ENCODE assay signal across 14 cellular contexts in the genomic region with DNA sequence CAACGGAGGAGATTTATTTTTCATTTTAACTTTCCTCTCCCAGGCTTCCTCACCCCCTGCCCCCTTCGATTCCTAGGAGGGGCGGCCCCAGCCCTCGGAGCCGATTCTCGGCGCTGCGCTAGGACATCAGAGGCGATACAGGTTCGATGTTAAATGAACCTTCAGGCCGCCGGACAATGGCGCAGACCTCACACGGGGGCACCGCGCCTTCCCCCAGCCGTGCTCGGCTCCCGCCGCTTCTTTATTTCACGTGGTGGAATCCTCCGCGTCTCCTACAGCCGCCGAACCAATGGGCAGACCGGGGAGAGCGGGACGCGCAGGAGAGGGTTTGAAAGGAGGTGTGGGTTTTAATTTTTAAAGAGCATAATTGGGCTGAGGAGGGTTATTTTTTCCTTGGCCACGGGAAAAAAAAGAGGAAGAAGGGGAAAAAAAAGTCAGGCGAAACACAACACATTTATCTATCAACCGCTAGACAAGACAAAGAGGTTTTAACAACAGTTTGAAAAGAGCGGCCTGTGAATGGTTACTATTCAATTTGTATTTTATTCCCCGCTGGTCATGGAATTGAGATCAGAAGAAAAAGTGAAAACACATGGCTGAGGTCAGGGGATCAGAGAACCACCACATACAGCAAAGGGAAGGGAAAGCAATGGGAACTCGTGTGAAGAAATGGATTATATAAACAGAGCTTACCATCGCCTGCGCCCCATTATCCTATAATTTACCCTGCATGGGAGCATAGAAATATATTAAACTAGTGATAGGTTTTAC.
DNase-seq lines count a peak whose midpoint lies in the region; ATAC-seq and TF ChIP-seq lines count a peak whose summit lies in the region.
"Had no signal": no experiment of that assay in that cellular context is flagged by ENCODE, and none has a peak within 500 bp of the region (broad histone marks: within the 10 kb centered on the region; RNA-seq: fewer than 3 reads in every experiment).

No MANE protein-coding gene starts in this region.

- H3K36me3 ChIP-seq in Panc1 (ENCODE audit: control insufficient read depth, insufficient read depth, low read length) = no peaks in the 10 kb centered on the region
- no peaks in the 10 kb centered on the region for H3K36me3 ChIP-seq in rectal smooth muscle tissue (ENCODE audit: control insufficient read depth, insufficient read depth, low read length)
- H3K36me3 ChIP-seq in effector memory CD4-positive, alpha-beta T cell (ENCODE audit: control insufficient read depth, insufficient read depth, low read length) = no peaks in the 10 kb centered on the region
- no peaks in the 10 kb centered on the region for H3K36me3 ChIP-seq in MG63
- H3K36me3 ChIP-seq: colonic mucosa had no signal

- H3K27me3 ChIP-seq in Panc1 (ENCODE audit: control insufficient read depth, insufficient read depth, low read length) (no peaks in the 10 kb centered on the region), rectal smooth muscle tissue (ENCODE audit: control insufficient read depth, insufficient read depth, low read length) (peaks cover 53% of the 10 kb centered on the region), MG63 (no peaks in the 10 kb centered on the region)
- H3K27me3 ChIP-seq in effector memory CD4-positive, alpha-beta T cell (replicated peaks; ENCODE audit: control insufficient read depth, insufficient read depth, low read length, poor library complexity, severe bottlenecking) = peaks cover 62% of the 10 kb centered on the region

- no peak overlapping the region for H3K4me3 Mint-ChIP-seq in T-helper 1 cell treated with Interleukin-12 subunit alpha and Interleukin-12 subunit beta and Interleukin-4 antibody, amounts not matched to agents 30 μg/mL and 1 μg/mL, for 36 hours

- peaks cover 9% of the 10 kb centered on the region for H3K9me3 Mint-ChIP-seq in T-helper 1 cell treated with Interleukin-12 subunit alpha and Interleukin-12 subunit beta and Interleukin-4 antibody, amounts not matched to agents 30 μg/mL and 1 μg/mL, for 36 hours

- peak overlapping the region; percentile 73 for H3K27ac Mint-ChIP-seq in T-helper 1 cell treated with Interleukin-12 subunit alpha and Interleukin-12 subunit beta and Interleukin-4 antibody, amounts not matched to agents 30 μg/mL and 1 μg/mL, for 36 hours

- H3K4me1 Mint-ChIP-seq in T-helper 1 cell treated with Interleukin-12 subunit alpha and Interleukin-12 subunit beta and Interleukin-4 antibody, amounts not matched to agents 30 μg/mL and 1 μg/mL, for 36 hours (ENCODE audit: low read depth) = peaks cover 7% of the 10 kb centered on the region

- CTCF ChIA-PET in Panc1 (lab: Charles Lee) = no interaction called here

- POLR2A ChIA-PET in Panc1 (lab: Charles Lee) = no interaction called here

- H3K9ac ChIP-seq in rectal smooth muscle tissue (ENCODE audit: low read length) = no peak overlapping the region

- ATAC-seq in Panc1 (no peak), left lobe of liver (no peak)
- ATAC-seq: A549 had no signal

- in situ Hi-C loops in Panc1 (cut with HindIII; ENCODE audit: low pct_unique_long_range_greater_than_20kb, low sequenced_read_pairs) = no loop called here

- no peak for TF ChIP-seq CTCF in Panc1 (IDR thresholded peaks at IDR 0.05)

- peaks cover 91% of the 10 kb centered on the region for H3K27me3 Mint-ChIP-seq in T-helper 1 cell treated with Interleukin-12 subunit alpha and Interleukin-12 subunit beta and Interleukin-4 antibody, amounts not matched to agents 30 μg/mL and 1 μg/mL, for 36 hours (ENCODE audit: low read depth)

- H3K9me3 ChIP-seq in Panc1 (ENCODE audit: control insufficient read depth, insufficient read depth, low read depth, low read length) (no peaks in the 10 kb centered on the region), MG63 (no peaks in the 10 kb centered on the region)
- no peaks in the 10 kb centered on the region for H3K9me3 ChIP-seq in effector memory CD4-positive, alpha-beta T cell (ENCODE audit: control insufficient read depth, low read length)
- H3K9me3 ChIP-seq: A549, colonic mucosa, mucosa of descending colon had no signal

- peak overlapping the region; percentile 29 to 52 for H3K4me3 ChIP-seq in Panc1 (ENCODE audit: low read depth in 2 of 2, low read length in 2 of 2)
- peak overlapping the region; percentile 12 for H3K4me3 ChIP-seq in rectal smooth muscle tissue (ENCODE audit: low read length)
- H3K4me3 ChIP-seq in effector memory CD4-positive, alpha-beta T cell (ENCODE audit: insufficient read depth, low read depth, low read length, poor library complexity, severe bottlenecking) = no peak overlapping the region
- H3K4me3 ChIP-seq in MG63 = no peak overlapping the region
- H3K4me3 ChIP-seq: A549, colonic mucosa, mucosa of descending colon had no signal

- intact Hi-C loops in Panc1 (cut with micrococcal nuclease; ENCODE audit: unreplicated experiment) = no loop called here

- H3K4me1 ChIP-seq in Panc1 (ENCODE audit: control insufficient read depth, insufficient read depth, low read length) (no peaks in the 10 kb centered on the region), rectal smooth muscle tissue (ENCODE audit: control insufficient read depth, insufficient read depth, low read length) (no peaks in the 10 kb centered on the region)
- H3K4me1 ChIP-seq in effector memory CD4-positive, alpha-beta T cell (ENCODE audit: control insufficient read depth, insufficient read depth, low read length, poor library complexity, severe bottlenecking) = peaks cover 6% of the 10 kb centered on the region
- H3K4me1 ChIP-seq: A549 had no signal

- H3K27ac ChIP-seq in Panc1 (ENCODE audit: low read length) = no peak overlapping the region
- H3K27ac ChIP-seq in rectal smooth muscle tissue (ENCODE audit: low read depth, low read length) = no peak overlapping the region
- no peak overlapping the region for H3K27ac ChIP-seq in effector memory CD4-positive, alpha-beta T cell (ENCODE audit: insufficient read depth, low read length, poor library complexity, severe bottlenecking)
- H3K27ac ChIP-seq: A549, colonic mucosa had no signal

- H3K36me3 Mint-ChIP-seq in T-helper 1 cell treated with Interleukin-12 subunit alpha and Interleukin-12 subunit beta and Interleukin-4 antibody, amounts not matched to agents 30 μg/mL and 1 μg/mL, for 36 hours (ENCODE audit: low read depth) = peaks cover 6% of the 10 kb centered on the region

- DNase-seq in T-helper 1 cell = no peak
- no peak for DNase-seq in Panc1 (ENCODE audit: low read depth, low spot score)
- peak; percentile 37 for DNase-seq in fibroblast of gingiva (ENCODE audit: low read depth)
- DNase-seq in effector memory CD4-positive, alpha-beta T cell = no peak
- DNase-seq in MG63 = no peak
- no peak for DNase-seq in left lobe of liver (ENCODE audit: low spot score)
- DNase-seq: colonic mucosa; NCI-H2081; stimulated activated CD4-positive, alpha-beta T cell treated with anti-CD3 and anti-CD28 coated beads, Interleukin-12 subunit alpha, Interleukin-12 subunit beta, amount 100 ng/mL, for 4 hours; T1000 had no signal

- BruUV-seq in Panc1 (replicated peaks; lab: Mats Ljungman, UMichigan) = no TSS peak

Comparison
In these comparisons a context has a peak if more than half of its experiments do, and no peak if none do; other contexts are left out.
1. H3K4me3 ChIP-seq: peak in Panc1 (2 of 2) and rectal smooth muscle tissue (single experiment); none in effector memory CD4-positive, alpha-beta T cell (single experiment) and MG63 (single experiment).